ENCODE assay signal across 8 cellular contexts in the genomic region with DNA sequence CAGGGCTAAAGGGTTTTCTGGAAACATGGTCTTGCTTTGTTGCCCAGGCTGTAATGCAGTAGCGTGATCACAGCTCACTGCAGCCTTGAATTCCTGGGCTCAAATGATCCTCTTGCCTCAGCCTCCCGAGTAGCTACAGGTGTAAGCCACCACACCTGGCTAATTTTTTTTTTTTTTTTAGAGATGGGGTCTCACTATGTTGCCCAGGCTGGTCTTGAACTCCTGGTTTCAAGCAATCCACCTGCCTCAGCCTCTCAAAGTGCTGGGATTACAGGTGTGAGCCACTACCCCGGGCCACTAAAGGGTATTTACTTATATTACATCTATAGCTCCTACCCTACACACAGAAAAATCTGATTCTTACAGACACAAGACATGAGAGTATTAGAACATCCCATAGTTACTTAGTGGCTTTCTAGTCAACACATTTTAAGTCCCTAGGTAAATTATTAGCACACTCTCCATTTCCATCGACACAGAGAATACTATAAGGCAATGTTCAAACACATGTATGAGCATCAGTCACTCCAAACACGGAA.
DNase-seq lines count a peak whose midpoint lies in the region; ATAC-seq and TF ChIP-seq lines count a peak whose summit lies in the region.
"Had no signal": no experiment of that assay in that cellular context is flagged by ENCODE, and none has a peak within 500 bp of the region (broad histone marks: within the 10 kb centered on the region; RNA-seq: fewer than 3 reads in every experiment).

No MANE protein-coding gene starts in this region.

- no peak overlapping the region for H3K4me2 ChIP-seq in parathyroid adenoma (ENCODE audit: low read length)

- H3K27ac ChIP-seq in parathyroid adenoma = peak overlapping the region; percentile 48

- H2AFZ ChIP-seq in parathyroid adenoma = peak overlapping the region; percentile 52

- H3K36me3 ChIP-seq in parathyroid adenoma (ENCODE audit: control insufficient read depth, insufficient read depth, low read length) = no peaks in the 10 kb centered on the region

- H3K27me3 Mint-ChIP-seq in activated naive CD8-positive, alpha-beta T cell treated with anti-CD3 and anti-CD28 coated beads, Interleukin-2, amount 50 U/mL, for 24 hours = no peaks in the 10 kb centered on the region

- no peak overlapping the region for H3K4me3 Mint-ChIP-seq in activated naive CD8-positive, alpha-beta T cell treated with anti-CD3 and anti-CD28 coated beads, Interleukin-2, amount 50 U/mL, for 24 hours

- H3K27me3 ChIP-seq in parathyroid adenoma (ENCODE audit: control insufficient read depth, insufficient read depth, low read length) = no peaks in the 10 kb centered on the region

- H3K9me3 ChIP-seq in parathyroid adenoma (ENCODE audit: control insufficient read depth, low read length) = no peaks in the 10 kb centered on the region

- peaks cover 25% of the 10 kb centered on the region for H3K79me2 ChIP-seq in parathyroid adenoma

- no peak overlapping the region for H3K9ac ChIP-seq in parathyroid adenoma

- ATAC-seq in GM19043 (IDR thresholded peaks at IDR 0.05; ENCODE audit: low read depth, unreplicated experiment) (peak; percentile 23), HG03045 (IDR thresholded peaks at IDR 0.05; ENCODE audit: unreplicated experiment) (peak; percentile 19), HG03196 (IDR thresholded peaks at IDR 0.05; ENCODE audit: unreplicated experiment) (no peak)
- ATAC-seq in activated naive CD8-positive, alpha-beta T cell treated with anti-CD3 and anti-CD28 coated beads, Interleukin-2, amount 50 U/mL, for 24 hours = no peak

- peaks cover 7% of the 10 kb centered on the region for H3K4me1 ChIP-seq in parathyroid adenoma

- H3K27ac Mint-ChIP-seq in activated naive CD8-positive, alpha-beta T cell treated with anti-CD3 and anti-CD28 coated beads, Interleukin-2, amount 50 U/mL, for 24 hours = peak overlapping the region; percentile 81

- H3K36me3 Mint-ChIP-seq in activated naive CD8-positive, alpha-beta T cell treated with anti-CD3 and anti-CD28 coated beads, Interleukin-2, amount 50 U/mL, for 24 hours (ENCODE audit: low read depth) = peaks cover 12% of the 10 kb centered on the region

- no peak overlapping the region for H3K4me3 ChIP-seq in parathyroid adenoma (ENCODE audit: low read depth, low read length)
- H3K4me3 ChIP-seq: coronary artery had no signal

- DNase-seq in activated naive CD8-positive, alpha-beta T cell treated with anti-CD3 and anti-CD28 coated beads, Interleukin-2, amount 50 U/mL, for 24 hours = no peak
- no peak for DNase-seq in OCI-M1 (lab: John Stamatoyannopoulos, UW)
- no peak for DNase-seq in DMS 273 (lab: John Stamatoyannopoulos, UW; ENCODE audit: unreplicated experiment)

- peaks cover 23% of the 10 kb centered on the region for H3K4me1 Mint-ChIP-seq in activated naive CD8-positive, alpha-beta T cell treated with anti-CD3 and anti-CD28 coated beads, Interleukin-2, amount 50 U/mL, for 24 hours

- H3K9me3 Mint-ChIP-seq in activated naive CD8-positive, alpha-beta T cell treated with anti-CD3 and anti-CD28 coated beads, Interleukin-2, amount 50 U/mL, for 24 hours = no peaks in the 10 kb centered on the region

- TF ChIP-seq CTCF in parathyroid adenoma (IDR thresholded peaks at IDR 0.05) = no peak

Comparison
In these comparisons a context has a peak if more than half of its experiments do, and no peak if none do; other contexts are left out.
1. ATAC-seq: peak in GM19043 (single experiment) and HG03045 (single experiment); none in activated naive CD8-positive, alpha-beta T cell treated with anti-CD3 and anti-CD28 coated beads, Interleukin-2, amount 50 U/mL, for 24 hours (single experiment) and HG03196 (single experiment).